15 cellular contexts compared by ENCODE assay signal in the genomic region with DNA sequence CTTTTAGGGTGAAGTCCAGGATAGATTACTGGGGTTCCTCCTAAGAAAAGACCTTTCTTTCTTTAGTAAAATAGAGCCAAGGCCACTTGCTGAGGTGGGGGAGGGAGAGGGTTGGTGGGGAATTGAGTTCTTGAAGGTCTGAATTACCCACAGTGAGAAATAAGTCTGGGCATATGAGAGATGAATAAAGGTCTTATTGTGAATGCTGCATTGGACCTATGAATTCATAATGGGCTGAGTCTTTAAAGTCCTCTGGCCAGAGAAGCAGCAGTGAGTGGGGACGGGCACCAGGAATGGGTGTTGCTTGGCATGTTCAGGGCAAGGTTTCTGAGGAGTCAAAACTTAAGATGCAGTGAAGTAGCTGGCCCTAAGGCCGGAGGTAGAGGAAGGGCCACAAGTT. TPM values are rescaled to one million over a fixed set of nuclear protein-coding genes. Genes with fewer than 3 reads are reported as not detected.
DNase-seq lines count a peak whose midpoint lies in the region; ATAC-seq and TF ChIP-seq lines count a peak whose summit lies in the region.
"Had no signal": no experiment of that assay in that cellular context is flagged by ENCODE, and none has a peak within 500 bp of the region (broad histone marks: within the 10 kb centered on the region; RNA-seq: fewer than 3 reads in every experiment).

No MANE protein-coding gene starts in this region.

- intact Hi-C loops in esophagus muscularis mucosa (cut with DNase I) (no loop called here), gastrocnemius medialis (cut with DNase I; ENCODE audit: low total_unique reads) (no loop called here), posterior cingulate gyrus (cut with DNase I) (no loop called here)

- H3K4me2 ChIP-seq in neural progenitor cell, result no peak overlapping the region

- H3K9me3 ChIP-seq in esophagus muscularis mucosa, result no peaks in the 10 kb centered on the region
- no peaks in the 10 kb centered on the region for H3K9me3 ChIP-seq in neural progenitor cell (ENCODE audit: low read depth)
- H3K9me3 ChIP-seq in gastrocnemius medialis, result no peaks in the 10 kb centered on the region
- H3K9me3 ChIP-seq: BE2C, Caco-2, HAP-1 had no signal

- H3K36me3 ChIP-seq in esophagus muscularis mucosa, result no peaks in the 10 kb centered on the region
- H3K36me3 ChIP-seq in neural progenitor cell, result no peaks in the 10 kb centered on the region
- no peaks in the 10 kb centered on the region for H3K36me3 ChIP-seq in gastrocnemius medialis
- H3K36me3 ChIP-seq: BE2C, HAP-1 had no signal

- no peak overlapping the region for H2AFZ ChIP-seq in neural progenitor cell (replicated peaks)

- peaks cover 35 to 58% (median 43%) of the 10 kb centered on the region in 4 donors for H3K4me1 ChIP-seq in esophagus muscularis mucosa
- H3K4me1 ChIP-seq in neural progenitor cell, result peaks cover 10% of the 10 kb centered on the region
- H3K4me1 ChIP-seq in gastrocnemius medialis, result peaks cover 87 to 97% of the 10 kb centered on the region in 2 donors
- H3K4me1 ChIP-seq: HAP-1 had no signal

- H3K27ac ChIP-seq in esophagus muscularis mucosa (replicated peaks in 1 of 4), result peak overlapping the region; percentile 54 to 78 (median 56)
- no peak overlapping the region for H3K27ac ChIP-seq in neural progenitor cell
- H3K27ac ChIP-seq in gastrocnemius medialis, result peak overlapping the region; percentile 15 to 96 (median 93)
- H3K27ac ChIP-seq: C4-2B had no signal

- TF ChIP-seq CTCF in esophagus muscularis mucosa (IDR thresholded peaks at IDR 0.05) (no peak), neural progenitor cell (IDR thresholded peaks at IDR 0.05) (no peak), gastrocnemius medialis (IDR thresholded peaks at IDR 0.05 in 4 of 5, conservative IDR thresholded peaks at IDR 0.05 in 1 of 5) (no peak)

- H3K27me3 ChIP-seq in esophagus muscularis mucosa (no peaks in the 10 kb centered on the region), neural progenitor cell (no peaks in the 10 kb centered on the region), gastrocnemius medialis (no peaks in the 10 kb centered on the region)
- H3K27me3 ChIP-seq: BE2C had no signal

- no peak overlapping the region for H3K9ac ChIP-seq in neural progenitor cell

- WGBS in esophagus muscularis mucosa, result 47% methylated on average over 2 of the region's 2 CpGs

- no peaks in the 10 kb centered on the region for H3K79me2 ChIP-seq in neural progenitor cell (ENCODE audit: low read depth)

- DNase-seq in SK-MEL-5 (ENCODE audit: low read depth, low spot score), result peak; percentile 88
- no peak for DNase-seq in esophagus muscularis mucosa (ENCODE audit: extremely low spot score)
- no peak for DNase-seq in neural progenitor cell (ENCODE audit: low spot score)
- DNase-seq in gastrocnemius medialis, result no peak
- DNase-seq in H4 (ENCODE audit: low spot score), result no peak
- DNase-seq in posterior cingulate gyrus, result no peak
- DNase-seq: BE2C; Caco-2; CD8-positive, alpha-beta T cell; DND-41; GDM1; GOT3 had no signal

- no peaks in the 10 kb centered on the region for H3K36me3 Mint-ChIP-seq in neural progenitor cell
- H3K36me3 Mint-ChIP-seq: CD8-positive, alpha-beta T cell had no signal

- no peaks in the 10 kb centered on the region for H3K9me3 Mint-ChIP-seq in neural progenitor cell
- H3K9me3 Mint-ChIP-seq: CD8-positive, alpha-beta T cell had no signal

- peaks cover 7% of the 10 kb centered on the region for H4K20me1 ChIP-seq in neural progenitor cell (ENCODE audit: low read depth)

- in situ Hi-C loops in SK-MEL-5 (cut with HindIII; ENCODE audit: low pct_unique_long_range_greater_than_20kb, low sequenced_read_pairs), result no loop called here
- in situ Hi-C loops in gastrocnemius medialis (cut with MboI; ENCODE audit: low sequenced_read_pairs in 4 of 4), result no loop called here

- no peaks in the 10 kb centered on the region for H3K27me3 Mint-ChIP-seq in neural progenitor cell (ENCODE audit: insufficient read depth, low read depth)

- no peak overlapping the region for H3K4me3 ChIP-seq in esophagus muscularis mucosa
- no peak overlapping the region for H3K4me3 ChIP-seq in neural progenitor cell
- no peak overlapping the region for H3K4me3 ChIP-seq in gastrocnemius medialis
- H3K4me3 ChIP-seq: HAP-1 had no signal

- no peak for TF ChIP-seq POLR2A in esophagus muscularis mucosa (IDR thresholded peaks at IDR 0.05; ENCODE audit: low read depth)
- TF ChIP-seq POLR2A in gastrocnemius medialis (IDR thresholded peaks at IDR 0.05), result no peak

- no peaks in the 10 kb centered on the region for H3F3A ChIP-seq in neural progenitor cell (ENCODE audit: low read depth)

- no peak overlapping the region for H3K4me3 Mint-ChIP-seq in neural progenitor cell
- H3K4me3 Mint-ChIP-seq: CD8-positive, alpha-beta T cell had no signal

- H3K4me1 Mint-ChIP-seq in neural progenitor cell, result peaks cover 2% of the 10 kb centered on the region

- ATAC-seq in gastrocnemius medialis (no peak), SK-N-SH treated with all-trans-retinoic acid at 6 μM for 48 hours (no peak)
- ATAC-seq: CD8-positive, alpha-beta T cell had no signal

- peak overlapping the region; percentile 34 for H3K27ac Mint-ChIP-seq in neural progenitor cell
- H3K27ac Mint-ChIP-seq: CD8-positive, alpha-beta T cell had no signal

- TF ChIP-seq EP300 in esophagus muscularis mucosa (IDR thresholded peaks at IDR 0.05), result no peak

TF ChIP-seq in SK-N-SH treated with all-trans-retinoic acid at 6 μM for 48 hours, 23 proteins besides CTCF, POLR2A, EP300 and RAD21:
- TF ChIP-seq SNAI2 (CRISPR knock-in tag; IDR thresholded peaks at IDR 0.05) (no peak), ARNTL (CRISPR knock-in tag; IDR thresholded peaks at IDR 0.05; ENCODE audit: borderline replicate concordance, low read depth) (no peak), ZFP30 (CRISPR knock-in tag; IDR thresholded peaks at IDR 0.05) (no peak), ZC3H10 (CRISPR knock-in tag; IDR thresholded peaks at IDR 0.05) (no peak), ZFP3 (CRISPR knock-in tag; IDR thresholded peaks at IDR 0.05) (no peak), BACH2 (CRISPR knock-in tag; IDR thresholded peaks at IDR 0.05; ENCODE audit: borderline replicate concordance) (no peak), CREB5 (CRISPR knock-in tag; IDR thresholded peaks at IDR 0.05; ENCODE audit: low read depth) (no peak)

RNA-seq across cellular contexts. Expression of gene MAPRE3, which starts 10.5 kb away (rescaled TPM):
- 3.5 and 4.0 TPM in 2 replicates for total RNA-seq in SK-MEL-5 (2014; rRNA removed; shearing (Covaris generic))
- 17.5 and 24.6 TPM in 2 replicates for polyA plus RNA-seq in SK-MEL-5 (2015; cell fraction: cytosol; rRNA removed)
- polyA plus RNA-seq in SK-MEL-5 (2015; cell fraction: nucleus; rRNA removed), result 34.3 and 52.2 TPM in 2 replicates
- total RNA-seq in esophagus muscularis mucosa (10 to 100 TPM in 3 of 4 donors, 1 to 10 TPM in 1; 9.3 to 23.0 (median 13.4) TPM), neural progenitor cell (ENCODE audit: low replicate concordance) (3.1 and 6.2 TPM in 2 replicates), gastrocnemius medialis (10 to 100 TPM; 41.9 to 66.5 (median 53.9) TPM)
- 2.7 and 4.0 TPM in 2 replicates for total RNA-seq in H4 (2014; rRNA removed; shearing (Covaris generic))

RNA-seq across cellular contexts. Expression of gene TMEM214, which starts 51.8 kb away (rescaled TPM):
- 76.8 and 88.5 TPM in 2 replicates for total RNA-seq in SK-MEL-5 (2014; rRNA removed; shearing (Covaris generic))
- polyA plus RNA-seq in SK-MEL-5 (2015; cell fraction: cytosol; rRNA removed), result 136 and 152 TPM in 2 replicates
- 270 and 304 TPM in 2 replicates for polyA plus RNA-seq in SK-MEL-5 (2015; cell fraction: nucleus; rRNA removed)
- total RNA-seq in esophagus muscularis mucosa (10 to 100 TPM; 26.7 to 47.7 (median 35.3) TPM), neural progenitor cell (ENCODE audit: low replicate concordance) (18.1 and 26.1 TPM in 2 replicates), gastrocnemius medialis (10 to 100 TPM; 20.0 to 37.7 (median 24.9) TPM)
- 34.6 and 37.8 TPM in 2 replicates for total RNA-seq in H4 (2014; rRNA removed; shearing (Covaris generic))
